ENCODE assay signal across 16 cellular contexts in the genomic region with DNA sequence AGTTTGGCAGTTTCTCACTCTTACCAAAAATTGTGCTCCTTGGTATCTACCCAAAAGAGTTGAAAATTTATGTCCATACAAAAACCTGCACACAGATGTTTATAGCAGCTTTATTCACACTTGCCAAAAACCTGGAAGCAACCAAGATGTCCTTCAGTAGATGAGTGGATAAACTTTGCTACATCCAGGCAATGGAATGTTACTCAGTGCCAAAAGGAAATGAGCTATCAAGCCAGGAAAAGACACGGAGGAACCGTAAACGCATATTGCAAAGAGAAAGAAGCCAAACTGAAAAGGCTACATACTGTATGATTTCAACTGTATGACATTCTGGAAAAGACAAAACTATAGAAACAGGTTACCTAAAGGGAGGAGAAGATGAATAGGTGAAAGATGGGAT. TPM values are rescaled to one million over a fixed set of nuclear protein-coding genes. Genes with fewer than 3 reads are reported as not detected.
DNase-seq lines count a peak whose midpoint lies in the region; ATAC-seq, FAIRE-seq and TF ChIP-seq lines count a peak whose summit lies in the region.
"Had no signal": no experiment of that assay in that cellular context is flagged by ENCODE, and none has a peak within 500 bp of the region (broad histone marks: within the 10 kb centered on the region; RNA-seq: fewer than 3 reads in every experiment).

No MANE protein-coding gene starts in this region.

- H3K36me3 ChIP-seq in endothelial cell of umbilical vein (ENCODE audit: control insufficient read depth in 2 of 2, extremely low read depth in 1 of 2, insufficient read depth in 2 of 2, low read length in 2 of 2) (no peaks in the 10 kb centered on the region), stomach (no peaks in the 10 kb centered on the region), prostate gland (no peaks in the 10 kb centered on the region)
- H3K36me3 ChIP-seq: BE2C had no signal

- H3K36me3 Mint-ChIP-seq in activated CD4-positive, alpha-beta memory T cell treated with anti-CD3 and anti-CD28 coated beads for 36 hours, result no peaks in the 10 kb centered on the region

- DNase-seq in M059J (ENCODE audit: low read depth) (peak; percentile 26), endothelial cell of umbilical vein (ENCODE audit: low read depth, low spot score) (peak; percentile 76), stomach (no peak), prostate gland (ENCODE audit: low spot score) (no peak)
- DNase-seq in activated CD4-positive, alpha-beta memory T cell treated with anti-CD3 and anti-CD28 coated beads for 36 hours, result no peak
- DNase-seq: BE2C; CD4-positive, alpha-beta T cell; H9; NCI-H1105 treated with DMSO at 0.1 percent for 48 hours; NCI-H1694 treated with DMSO at 0.1 percent for 48 hours; NCI-H345; NCI-H526 treated with DMSO at 0.1 percent for 48 hours had no signal

- H3K4me2 ChIP-seq in endothelial cell of umbilical vein (ENCODE audit: insufficient read depth, low read length), result peak overlapping the region; percentile 73

- no peak for TF ChIP-seq EP300 in stomach (IDR thresholded peaks at IDR 0.05)

- TF ChIP-seq POLR2A in endothelial cell of umbilical vein (IDR thresholded peaks at IDR 0.05; ENCODE audit: low read depth, low read length), result no peak
- TF ChIP-seq POLR2A in stomach (IDR thresholded peaks at IDR 0.05), result no peak
- TF ChIP-seq POLR2A in prostate gland (IDR thresholded peaks at IDR 0.05), result no peak

- no peaks in the 10 kb centered on the region for H4K20me1 ChIP-seq in endothelial cell of umbilical vein (replicated peaks; ENCODE audit: control insufficient read depth, extremely low read depth, insufficient read depth, low read length)

- H3K4me1 ChIP-seq in endothelial cell of umbilical vein (ENCODE audit: control insufficient read depth, extremely low read depth, insufficient read depth, low read length), result peaks cover 30% of the 10 kb centered on the region
- H3K4me1 ChIP-seq in stomach, result peaks cover 4 to 58% (median 9%) of the 10 kb centered on the region in 4 donors
- no peaks in the 10 kb centered on the region for H3K4me1 ChIP-seq in prostate gland (replicated peaks)
- H3K4me1 ChIP-seq: BE2C had no signal

- H3K9me3 ChIP-seq in endothelial cell of umbilical vein (replicated peaks; ENCODE audit: control insufficient read depth, insufficient read depth, low read length) (no peaks in the 10 kb centered on the region), stomach (no peaks in the 10 kb centered on the region), prostate gland (no peaks in the 10 kb centered on the region)
- H3K9me3 ChIP-seq: BE2C had no signal

- no peaks in the 10 kb centered on the region for H3K79me2 ChIP-seq in endothelial cell of umbilical vein (ENCODE audit: control insufficient read depth, insufficient read depth, low read length)

- H3K9me3 Mint-ChIP-seq in activated CD4-positive, alpha-beta memory T cell treated with anti-CD3 and anti-CD28 coated beads for 36 hours, result no peaks in the 10 kb centered on the region
- H3K9me3 Mint-ChIP-seq: CD4-positive, alpha-beta T cell; H9 had no signal

- no TSS peak for BruUV-seq in endothelial cell of umbilical vein (replicated peaks; lab: Mats Ljungman, UMichigan)

- CTCF ChIA-PET in activated CD4-positive, alpha-beta memory T cell treated with anti-CD3 and anti-CD28 coated beads for 36 hours (lab: Charles Lee), result no interaction called here
- CTCF ChIA-PET in endothelial cell of umbilical vein (lab: Charles Lee), result interaction anchor here (0.8 to 2.0 kb wide), 7 partner anchors 11 to 222 kb away, joined by 3 to 11 read pairs (median 3); partner anchors contain the start of gene TMEM163

- H3K27me3 ChIP-seq in endothelial cell of umbilical vein (ENCODE audit: control insufficient read depth in 2 of 2, insufficient read depth in 2 of 2, low read length in 2 of 2) (no peaks in the 10 kb centered on the region), stomach (no peaks in the 10 kb centered on the region), prostate gland (replicated peaks; ENCODE audit: insufficient read depth) (no peaks in the 10 kb centered on the region)
- H3K27me3 ChIP-seq: BE2C had no signal

- TF ChIP-seq CTCF in endothelial cell of umbilical vein (IDR thresholded peaks at IDR 0.05; ENCODE audit: extremely low read depth in 1 of 2, insufficient read depth in 1 of 2, low read depth in 1 of 2, low read length in 2 of 2), result no peak
- no peak for TF ChIP-seq CTCF in stomach (IDR thresholded peaks at IDR 0.05)
- no peak for TF ChIP-seq CTCF in prostate gland (IDR thresholded peaks at IDR 0.05)

- 10 to 37% (median 28%) methylated on average over 3 of the region's 3 CpGs for WGBS in stomach, 5 donors
- 47% methylated on average over 3 of the region's 3 CpGs for WGBS in prostate gland

- peak; percentile 88 for FAIRE-seq in endothelial cell of umbilical vein (lab: Jason Lieb, UNC)

- H3K27ac ChIP-seq in endothelial cell of umbilical vein (ENCODE audit: insufficient read depth, low read depth, low read length), result peak overlapping the region; percentile 83
- H3K27ac ChIP-seq in stomach, result peak overlapping the region in 3 of 5 donors; percentile 43 to 80 (median 75)
- H3K27ac ChIP-seq in prostate gland, result no peak overlapping the region
- H3K27ac ChIP-seq: RWPE1 had no signal

- H3K27me3 Mint-ChIP-seq in activated CD4-positive, alpha-beta memory T cell treated with anti-CD3 and anti-CD28 coated beads for 36 hours, result peaks cover 9% of the 10 kb centered on the region
- H3K27me3 Mint-ChIP-seq: CD4-positive, alpha-beta T cell had no signal

- peak overlapping the region; percentile 71 for H3K9ac ChIP-seq in endothelial cell of umbilical vein (replicated peaks; ENCODE audit: extremely low read depth, insufficient read depth, low read length)

- POLR2A ChIA-PET in activated CD4-positive, alpha-beta memory T cell treated with anti-CD3 and anti-CD28 coated beads for 36 hours (lab: Charles Lee), result no interaction called here
- POLR2A ChIA-PET in endothelial cell of umbilical vein (lab: Charles Lee), result no interaction called here

- peak overlapping the region; percentile 1 for H3K27ac Mint-ChIP-seq in activated CD4-positive, alpha-beta memory T cell treated with anti-CD3 and anti-CD28 coated beads for 36 hours
- H3K27ac Mint-ChIP-seq: CD4-positive, alpha-beta T cell; H9 had no signal

- no peaks in the 10 kb centered on the region for H3K9me1 ChIP-seq in endothelial cell of umbilical vein (replicated peaks; ENCODE audit: control insufficient read depth, extremely low read depth, insufficient read depth, low read length)

- H3K4me3 Mint-ChIP-seq in activated CD4-positive, alpha-beta memory T cell treated with anti-CD3 and anti-CD28 coated beads for 36 hours, result no peak overlapping the region
- H3K4me3 Mint-ChIP-seq: CD4-positive, alpha-beta T cell; H9 had no signal

- H2AFZ ChIP-seq in endothelial cell of umbilical vein (ENCODE audit: low read depth, low read length), result no peak overlapping the region

- intact Hi-C loops in activated CD4-positive, alpha-beta memory T cell treated with anti-CD3 and anti-CD28 coated beads for 36 hours (cut with micrococcal nuclease), result loop anchor here (1.0 to 10.0 kb wide), 4 partner anchors 13 to 558 kb away; no protein-coding TSS in a partner anchor
- intact Hi-C loops in endothelial cell of umbilical vein (cut with micrococcal nuclease) (loop anchor here (1.0 to 10.0 kb wide), 6 partner anchors 25 to 376 kb away; partner anchors contain the start of gene CCNT2), stomach (cut with DNase I; ENCODE audit: low total_unique reads) (no loop called here), prostate gland (cut with DNase I) (no loop called here)

- peaks cover 51% of the 10 kb centered on the region for H3K4me1 Mint-ChIP-seq in activated CD4-positive, alpha-beta memory T cell treated with anti-CD3 and anti-CD28 coated beads for 36 hours (ENCODE audit: low read depth)

- H3K4me3 ChIP-seq in endothelial cell of umbilical vein (replicated peaks in 1 of 3; ENCODE audit: insufficient read depth in 1 of 3, low read depth in 1 of 3, low read length in 3 of 3), result peak overlapping the region in 1 of 3 experiments; percentile 24
- no peak overlapping the region for H3K4me3 ChIP-seq in stomach
- H3K4me3 ChIP-seq in prostate gland, result no peak overlapping the region

- dilution Hi-C loops in endothelial cell of umbilical vein (cut with MboI; ENCODE audit: extremely low pct_ligation_motif_present, low sequenced_read_pairs), result no loop called here

- no peak for ATAC-seq in activated CD4-positive, CD25-positive, alpha-beta regulatory T cell treated with anti-CD3 and anti-CD28 coated beads, Interleukin-2, amount 50 U/mL, for 24 hours
- no peak for ATAC-seq in HG03280 (IDR thresholded peaks at IDR 0.05; ENCODE audit: unreplicated experiment)

TF ChIP-seq in endothelial cell of umbilical vein, 7 proteins besides CTCF, POLR2A, EP300 and RAD21:
- TF ChIP-seq GATA2 (IDR thresholded peaks at IDR 0.05; ENCODE audit: insufficient read depth, insufficient read length, low read depth, low read length) (peak; percentile 90), FOS (IDR thresholded peaks at IDR 0.05; ENCODE audit: borderline replicate concordance, insufficient read depth, low read length) (peak; percentile 53), JUN (IDR thresholded peaks at IDR 0.05; ENCODE audit: borderline replicate concordance, insufficient read depth, insufficient read length, low read depth) (peak; percentile 54), MYC (IDR thresholded peaks at IDR 0.05; ENCODE audit: low read depth, low read length) (no peak), EZH2 (IDR thresholded peaks at IDR 0.05; ENCODE audit: borderline replicate concordance, low read depth, low read length, severe bottlenecking) (no peak), POLR2AphosphoS5 (IDR thresholded peaks at IDR 0.05; ENCODE audit: insufficient read depth, low read depth, low read length) (peak; percentile 48), MAX (IDR thresholded peaks at IDR 0.05; ENCODE audit: insufficient read depth, insufficient read length) (no peak)

RNA-seq across cellular contexts. Expression of gene TMEM163, which starts 36.1 kb away (rescaled TPM):
- total RNA-seq in M059J (2014; rRNA removed; shearing (Covaris generic)), result not detected in 2 replicates
- under 1 TPM in 1 of 2 experiments, not detected in 1; 0.12 TPM for total RNA-seq in activated CD4-positive, alpha-beta memory T cell treated with anti-CD3 and anti-CD28 coated beads for 36 hours
- 1.0 and 1.3 TPM in 2 replicates for total RNA-seq in endothelial cell of umbilical vein
- 2.2 and 2.8 TPM in 2 replicates for polyA plus RNA-seq in endothelial cell of umbilical vein
- 3.3 and 4.1 TPM in 2 replicates for polyA plus RNA-seq in endothelial cell of umbilical vein (2011; cell fraction: cytosol; rRNA removed)
- 4.8 TPM in 2 replicates for polyA plus RNA-seq in endothelial cell of umbilical vein (2011; cell fraction: nucleus; rRNA removed)
- polyA plus RNA-seq in endothelial cell of umbilical vein (2012), result 0.33 and 2.6 TPM in 2 replicates
- 2.1 and 2.5 TPM in 2 replicates for polyA minus RNA-seq in endothelial cell of umbilical vein
- not detected for polyA minus RNA-seq in endothelial cell of umbilical vein (2011; cell fraction: cytosol; rRNA and poly(A)+ RNA removed)
- 1.9 and 3.4 TPM in 2 replicates for polyA minus RNA-seq in endothelial cell of umbilical vein (2011; cell fraction: nucleus; rRNA and poly(A)+ RNA removed)
- 10 to 100 TPM in 3 of 5 donors, under 1 TPM in 1, not detected in 1; 0.58 to 16.7 (median 13.6) TPM for total RNA-seq in stomach
- polyA plus RNA-seq in stomach, result 1 to 10 TPM; 2.0 to 3.2 (median 2.6) TPM
- total RNA-seq in prostate gland, result 10 to 100 TPM in 1 of 2 donors, under 1 TPM in 1; 0.55 to 23.1 TPM
- polyA plus RNA-seq: AG04450 had no signal

Comparison
In these comparisons a context has a peak if more than half of its experiments do, and no peak if none do; other contexts are left out.
1. DNase-seq: peak in M059J (single experiment) and endothelial cell of umbilical vein (single experiment); none in activated CD4-positive, alpha-beta memory T cell treated with anti-CD3 and anti-CD28 coated beads for 36 hours (single experiment), stomach (single experiment) and prostate gland (single experiment).
2. H3K27ac ChIP-seq: peak in endothelial cell of umbilical vein (single experiment) and stomach (3 of 5); none in prostate gland (0 of 2).
3. intact Hi-C loops: an anchor here in activated CD4-positive, alpha-beta memory T cell treated with anti-CD3 and anti-CD28 coated beads for 36 hours (1.0 to 10.0 kb wide) and endothelial cell of umbilical vein (1.0 to 10.0 kb wide); none called in stomach and prostate gland.